Comparison of ENCODE assay signal across 8 cellular contexts in the genomic region with DNA sequence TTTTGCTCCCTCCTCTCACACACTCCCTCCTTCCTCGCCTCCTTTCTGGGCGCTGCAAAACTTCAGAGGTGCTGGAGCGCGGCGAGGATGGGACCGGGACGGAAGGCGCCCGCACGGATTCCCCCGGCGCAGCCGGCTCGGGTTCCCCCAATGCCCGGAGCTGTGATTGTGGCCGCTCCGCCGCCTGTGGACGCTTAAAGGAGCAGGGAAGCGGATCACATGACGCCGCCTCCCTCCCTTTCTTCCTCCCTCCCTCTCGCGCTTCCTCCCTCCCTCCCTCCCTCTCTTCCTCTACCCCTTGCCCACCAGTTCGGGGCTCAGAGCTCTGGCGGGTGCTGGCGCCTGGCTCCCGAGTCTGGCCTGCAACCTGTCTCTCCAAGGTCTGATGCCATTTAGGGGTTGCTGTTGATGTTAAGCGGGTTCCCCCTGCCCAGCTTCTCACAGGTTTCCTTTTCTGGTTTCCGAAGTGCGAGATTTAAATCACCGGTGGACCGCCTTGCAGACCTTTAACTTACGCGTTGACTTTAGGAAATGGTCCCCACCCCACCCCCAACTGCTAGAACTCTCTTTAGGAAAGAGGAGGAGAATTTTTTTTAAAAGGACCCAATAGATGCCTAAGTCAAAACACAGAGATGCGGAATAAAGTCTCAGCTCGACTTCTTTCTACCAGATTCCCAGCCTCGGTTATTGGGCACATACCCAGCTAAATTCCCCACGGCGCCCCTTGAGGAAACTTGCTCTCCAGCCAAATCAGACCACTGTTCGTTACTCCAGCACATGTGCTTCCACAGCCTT. TPM values are rescaled to one million over a fixed set of nuclear protein-coding genes. Genes with fewer than 3 reads are reported as not detected.
DNase-seq lines count a peak whose midpoint lies in the region; ATAC-seq lines count a peak whose summit lies in the region.

A gene (minus strand): TSS at position 170 of the 795 bp plus-strand sequence. CDS start 224 bp downstream, outside the sequence.

- peak; percentile 9 for DNase-seq in stimulated activated CD4-positive, alpha-beta T cell treated with anti-CD3 and anti-CD28 coated beads, Interleukin-15, amount 100 ng/mL, for 24 hours
- DNase-seq in stimulated activated CD4-positive, alpha-beta T cell treated with anti-CD3 and anti-CD28 coated beads, Interleukin-4, amount 100 ng/mL, for 24 hours, result no peak
- peak; percentile 61 for DNase-seq in NCI-H82 treated with DMSO at 0.1 percent for 48 hours (lab: John Stamatoyannopoulos, UW; ENCODE audit: unreplicated experiment)
- peak in 1 of 2 donors; percentile 82 for DNase-seq in dermis microvascular lymphatic vessel endothelial cell (ENCODE audit: low read depth in 2 of 2)
- DNase-seq in left kidney (ENCODE audit: low read depth, low spot score), result peak; percentile 93
- peak; percentile 6 for DNase-seq in stimulated activated naive CD8-positive, alpha-beta T cell treated with anti-CD3 and anti-CD28 coated beads, Interleukin-15, Interleukin-2, amounts not matched to agents 100 U/mL and 50 U/mL, for 24 hours
- DNase-seq in MV-4-11 (lab: John Stamatoyannopoulos, UW), result no peak

- ATAC-seq in stimulated activated naive CD8-positive, alpha-beta T cell treated with anti-CD3 and anti-CD28 coated beads, Interleukin-15, Interleukin-2, amounts not matched to agents 100 U/mL and 50 U/mL, for 24 hours, result no peak
- no peak for ATAC-seq in HG03342 (IDR thresholded peaks at IDR 0.05; ENCODE audit: unreplicated experiment)

RNA-seq across cellular contexts. Expression of the gene that starts here (rescaled TPM):
- 31.6 and 32.5 TPM in 2 replicates for total RNA-seq in dermis microvascular lymphatic vessel endothelial cell

Comparison
In these comparisons a context has a peak if more than half of its experiments do, and no peak if none do; other contexts are left out.
1. DNase-seq: peak in stimulated activated CD4-positive, alpha-beta T cell treated with anti-CD3 and anti-CD28 coated beads, Interleukin-15, amount 100 ng/mL, for 24 hours (single experiment), NCI-H82 treated with DMSO at 0.1 percent for 48 hours (single experiment), left kidney (single experiment) and stimulated activated naive CD8-positive, alpha-beta T cell treated with anti-CD3 and anti-CD28 coated beads, Interleukin-15, Interleukin-2, amounts not matched to agents 100 U/mL and 50 U/mL, for 24 hours (single experiment); none in stimulated activated CD4-positive, alpha-beta T cell treated with anti-CD3 and anti-CD28 coated beads, Interleukin-4, amount 100 ng/mL, for 24 hours (single experiment) and MV-4-11 (single experiment).